ENCODE assay signal across 5 cellular contexts in genomic region chr6:150529631-150530030, GRCh38.
A peak's percentile ranks its signal among the peaks of the same experiment; 100 is the strongest.
DNase-seq lines count a peak whose midpoint lies in the region; ATAC-seq and TF ChIP-seq lines count a peak whose summit lies in the region.
"Not testable (repeated sequence)": the region's sequence is repeated elsewhere in the genome, so short reads cannot be mapped to it uniquely, and the experiment has no call there.

No MANE protein-coding gene starts in this region.

- H3K27me3 ChIP-seq in PC-3 (ENCODE audit: low read length): not testable (repeated sequence)

- not testable (repeated sequence) for H4K20me1 ChIP-seq in PC-3 (ENCODE audit: low read length)

- not testable (repeated sequence) for H3K4me3 Mint-ChIP-seq in T-helper 17 cell, nephron, type B pancreatic cell

- not testable (repeated sequence) for H3K9me3 Mint-ChIP-seq in nephron, type B pancreatic cell

- H3K9ac ChIP-seq in PC-3 (ENCODE audit: low read length): not testable (repeated sequence)

- H3K4me1 ChIP-seq in PC-3 (ENCODE audit: insufficient read depth, low read length): not testable (repeated sequence)

- H3K27me3 Mint-ChIP-seq in T-helper 17 cell: peaks cover 46% of the 10 kb centered on the region
- not testable (repeated sequence) for H3K27me3 Mint-ChIP-seq in nephron (ENCODE audit: low read depth); type B pancreatic cell

- not testable (repeated sequence) for H3F3A ChIP-seq in PC-3 (ENCODE audit: low read length, unreplicated experiment)

- CTCF ChIA-PET in PC-3 (lab: Charles Lee): not testable (repeated sequence)

- intact Hi-C loops in PC-3 (cut with micrococcal nuclease): not testable (repeated sequence)

- not testable (repeated sequence) for H3K36me3 Mint-ChIP-seq in T-helper 17 cell (ENCODE audit: low read depth); nephron (ENCODE audit: low read depth); type B pancreatic cell

- H3K27ac Mint-ChIP-seq in T-helper 17 cell: peak overlapping the region; percentile 79
- H3K27ac Mint-ChIP-seq in nephron: peak overlapping the region in 2 of 3 experiments; percentile 84 to 88
- peak overlapping the region; percentile 66 for H3K27ac Mint-ChIP-seq in type B pancreatic cell

- H3K27ac ChIP-seq in PC-3 (ENCODE audit: low read length): not testable (repeated sequence)

- H3K4me1 Mint-ChIP-seq in T-helper 17 cell: not testable (repeated sequence)
- H3K4me1 Mint-ChIP-seq in nephron (peaks cover 16% of the 10 kb centered on the region), type B pancreatic cell (ENCODE audit: unreplicated experiment) (peaks cover 12% of the 10 kb centered on the region)

- H3K79me2 ChIP-seq in PC-3 (ENCODE audit: low read length): not testable (repeated sequence)

- H3K36me3 ChIP-seq in PC-3 (ENCODE audit: low read depth, low read length): not testable (repeated sequence)

- H3K9me2 ChIP-seq in PC-3 (replicated peaks; ENCODE audit: low read length): not testable (repeated sequence)

- ATAC-seq in PC-3, T-helper 17 cell: not testable (repeated sequence)

- not testable (repeated sequence) for H3K4me2 ChIP-seq in PC-3 (ENCODE audit: low read length)

- POLR2A ChIA-PET in PC-3 (lab: Charles Lee; ENCODE audit: unreplicated experiment): not testable (repeated sequence)

- DNase-seq in PC-3: peak; percentile 28
- not testable (repeated sequence) for DNase-seq in T-helper 17 cell; type B pancreatic cell (ENCODE audit: extremely low spot score, unreplicated experiment)
- DNase-seq in left kidney (ENCODE audit: low read depth, low spot score): peak; percentile 18

- TF ChIP-seq CTCF in PC-3 (conservative IDR thresholded peaks at IDR 0.05; ENCODE audit: low read depth, low read length); nephron (IDR thresholded peaks at IDR 0.05; ENCODE audit: unreplicated experiment in 3 of 3); type B pancreatic cell (conservative IDR thresholded peaks at IDR 0.05): not testable (repeated sequence)

- H3K4me3 ChIP-seq in PC-3 (ENCODE audit: low read length): not testable (repeated sequence)

- not testable (repeated sequence) for BruUV-seq in PC-3 (replicated peaks; lab: Mats Ljungman, UMichigan)

- H2AFZ ChIP-seq in PC-3 (ENCODE audit: low read length): not testable (repeated sequence)

- H3K9me3 ChIP-seq in PC-3 (ENCODE audit: low read length); T-helper 17 cell (ENCODE audit: control insufficient read depth, low read length, poor library complexity, severe bottlenecking): not testable (repeated sequence)
